In the genomic region with DNA sequence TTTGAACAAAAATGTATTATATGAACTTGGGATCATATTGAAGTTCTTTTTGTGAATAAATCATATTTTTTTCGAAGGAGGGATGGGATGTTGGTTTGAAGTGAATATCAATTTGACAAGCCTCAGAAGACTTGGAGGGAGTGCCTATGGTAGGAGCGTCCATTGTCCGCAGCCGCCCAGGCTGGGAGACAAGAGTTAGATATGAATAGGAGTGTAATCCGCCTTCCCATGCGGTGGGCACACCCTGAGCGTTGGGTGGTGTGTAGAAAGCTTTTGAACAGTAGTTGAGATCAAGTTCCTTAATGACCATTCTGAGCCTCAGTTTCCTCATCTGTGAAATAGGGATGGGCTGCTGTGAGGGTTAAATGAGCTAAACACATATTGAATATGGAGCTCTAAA, we compare ENCODE assay signal across 1 cellular context.
TF ChIP-seq lines count a peak whose summit lies in the region.

No MANE protein-coding gene starts in this region.

TF ChIP-seq in IMR-90, 13 proteins besides CTCF, POLR2A, EP300 and RAD21:
- TF ChIP-seq RCOR1 (IDR thresholded peaks at IDR 0.05; ENCODE audit: insufficient replicate concordance, low read length) (no peak), ELK1 (IDR thresholded peaks at IDR 0.05; ENCODE audit: borderline replicate concordance, low read depth, low read length) (no peak), MAFK (IDR thresholded peaks at IDR 0.05; ENCODE audit: low read depth, low read length) (no peak), USF2 (IDR thresholded peaks at IDR 0.05; ENCODE audit: low read depth, low read length) (no peak), FOS (IDR thresholded peaks at IDR 0.05; ENCODE audit: low read depth, low read length) (no peak), MXI1 (IDR thresholded peaks at IDR 0.05; ENCODE audit: borderline replicate concordance, low read depth, low read length) (no peak), SMC3 (IDR thresholded peaks at IDR 0.05; ENCODE audit: low read depth, low read length) (no peak), BHLHE40 (IDR thresholded peaks at IDR 0.05; ENCODE audit: low read depth, low read length) (no peak), RFX5 (IDR thresholded peaks at IDR 0.05; ENCODE audit: low read depth, low read length) (no peak), CEBPB (IDR thresholded peaks at IDR 0.05; ENCODE audit: low read depth, low read length) (no peak), MAZ (IDR thresholded peaks at IDR 0.05; ENCODE audit: borderline replicate concordance, low read depth, low read length) (no peak), CHD1 (IDR thresholded peaks at IDR 0.05; ENCODE audit: low read depth, low read length) (no peak)
TF ChIP-seq in IMR-90: peak in this region for 0.
